ENCODE assay signal across 15 cellular contexts in genomic region chr2:130566165-130566564, GRCh38. TPM values are rescaled to one million over a fixed set of nuclear protein-coding genes. Genes with fewer than 3 reads are reported as not detected.
DNase-seq lines count a peak whose midpoint lies in the region; ATAC-seq and TF ChIP-seq lines count a peak whose summit lies in the region.
"Not testable (repeated sequence)": the region's sequence is repeated elsewhere in the genome, so short reads cannot be mapped to it uniquely, and the experiment has no call there.
"Had no signal": no experiment of that assay in that cellular context is flagged by ENCODE, and none has a peak within 500 bp of the region (broad histone marks: within the 10 kb centered on the region; RNA-seq: fewer than 3 reads in every experiment).

No MANE protein-coding gene starts in this region.

- H3K27me3 Mint-ChIP-seq in central memory CD8-positive, alpha-beta T cell; effector memory CD8-positive, alpha-beta T cell; natural killer cell (ENCODE audit: low read depth in 2 of 2); natural killer cell treated with Interleukin-12 subunit alpha and Interleukin-12 subunit beta and Interleukin-15 and Interleukin-18, amount 100 ng/mL, for 72 hours: not testable (repeated sequence)

- not testable (repeated sequence) for H3K4me1 Mint-ChIP-seq in central memory CD8-positive, alpha-beta T cell; effector memory CD8-positive, alpha-beta T cell (ENCODE audit: low read depth in 2 of 2); natural killer cell; natural killer cell treated with Interleukin-12 subunit alpha and Interleukin-12 subunit beta and Interleukin-15 and Interleukin-18, amount 100 ng/mL, for 72 hours (ENCODE audit: low read depth in 2 of 2)

- intact Hi-C loops in natural killer cell (cut with micrococcal nuclease): not testable (repeated sequence)

- not testable (repeated sequence) for H3K4me3 Mint-ChIP-seq in central memory CD8-positive, alpha-beta T cell; effector memory CD8-positive, alpha-beta T cell; natural killer cell; natural killer cell treated with Interleukin-12 subunit alpha and Interleukin-12 subunit beta and Interleukin-15 and Interleukin-18, amount 100 ng/mL, for 72 hours

- H3K9me3 Mint-ChIP-seq in central memory CD8-positive, alpha-beta T cell; effector memory CD8-positive, alpha-beta T cell; natural killer cell; natural killer cell treated with Interleukin-12 subunit alpha and Interleukin-12 subunit beta and Interleukin-15 and Interleukin-18, amount 100 ng/mL, for 72 hours: not testable (repeated sequence)

- peak; percentile 62 for ATAC-seq in central memory CD8-positive, alpha-beta T cell (replicated peaks; ENCODE audit: extremely low read depth, poor library complexity, severe bottlenecking)
- peak; percentile 67 for ATAC-seq in effector memory CD8-positive, alpha-beta T cell (replicated peaks)
- peak; percentile 41 to 79 (median 54) for ATAC-seq in natural killer cell
- ATAC-seq in natural killer cell treated with Interleukin-12 subunit alpha and Interleukin-12 subunit beta and Interleukin-15 and Interleukin-18, amount 100 ng/mL, for 72 hours: peak; percentile 51 to 68

- TF ChIP-seq CTCF in natural killer cell (IDR thresholded peaks at IDR 0.05): not testable (repeated sequence)

- H3K27ac Mint-ChIP-seq in central memory CD8-positive, alpha-beta T cell (ENCODE audit: low read depth); effector memory CD8-positive, alpha-beta T cell; natural killer cell; natural killer cell treated with Interleukin-12 subunit alpha and Interleukin-12 subunit beta and Interleukin-15 and Interleukin-18, amount 100 ng/mL, for 72 hours: not testable (repeated sequence)

- DNase-seq in central memory CD8-positive, alpha-beta T cell (ENCODE audit: low spot score in 2 of 2); effector memory CD8-positive, alpha-beta T cell; natural killer cell; natural killer cell treated with Interleukin-12 subunit alpha and Interleukin-12 subunit beta and Interleukin-15 and Interleukin-18, amount 100 ng/mL, for 72 hours (ENCODE audit: low spot score): not testable (repeated sequence)

- not testable (repeated sequence) for H3K36me3 Mint-ChIP-seq in central memory CD8-positive, alpha-beta T cell (ENCODE audit: insufficient read depth); effector memory CD8-positive, alpha-beta T cell (ENCODE audit: insufficient read depth); natural killer cell; natural killer cell treated with Interleukin-12 subunit alpha and Interleukin-12 subunit beta and Interleukin-15 and Interleukin-18, amount 100 ng/mL, for 72 hours

RNA-seq across cellular contexts. Expression of gene CFC1, which starts 33.2 kb away (rescaled TPM):
- total RNA-seq in natural killer cell: not detected
- total RNA-seq in natural killer cell treated with Interleukin-12 subunit alpha and Interleukin-12 subunit beta and Interleukin-15 and Interleukin-18, amount 100 ng/mL, for 72 hours: not detected
- total RNA-seq: A172; A673; B cell; Caco-2; Calu3; CD4-positive, alpha-beta memory T cell; CD4-positive, alpha-beta T cell; CD4-positive, CD25-positive, alpha-beta regulatory T cell; CD8-positive, alpha-beta memory T cell; CD8-positive, alpha-beta T cell; Daoy had no signal

RNA-seq across cellular contexts. Expression of gene POTEJ, which starts 45.1 kb away (rescaled TPM):
- total RNA-seq in natural killer cell: not detected
- not detected for total RNA-seq in natural killer cell treated with Interleukin-12 subunit alpha and Interleukin-12 subunit beta and Interleukin-15 and Interleukin-18, amount 100 ng/mL, for 72 hours
- total RNA-seq: A172; A673; B cell; Caco-2; Calu3; CD4-positive, alpha-beta memory T cell; CD4-positive, alpha-beta T cell; CD4-positive, CD25-positive, alpha-beta regulatory T cell; CD8-positive, alpha-beta memory T cell; CD8-positive, alpha-beta T cell had no signal

RNA-seq across cellular contexts. Expression of gene CFC1B, which starts 45.1 kb away (rescaled TPM):
- total RNA-seq in natural killer cell: not detected
- not detected for total RNA-seq in natural killer cell treated with Interleukin-12 subunit alpha and Interleukin-12 subunit beta and Interleukin-15 and Interleukin-18, amount 100 ng/mL, for 72 hours
- total RNA-seq: A172; A673; B cell; Caco-2; Calu3; CD4-positive, alpha-beta memory T cell; CD4-positive, alpha-beta T cell; CD4-positive, CD25-positive, alpha-beta regulatory T cell; CD8-positive, alpha-beta memory T cell; CD8-positive, alpha-beta T cell; Daoy had no signal

RNA-seq across cellular contexts. Expression of gene POTEI, which starts 57.0 kb away (rescaled TPM):
- not detected for total RNA-seq in natural killer cell
- not detected for total RNA-seq in natural killer cell treated with Interleukin-12 subunit alpha and Interleukin-12 subunit beta and Interleukin-15 and Interleukin-18, amount 100 ng/mL, for 72 hours
- total RNA-seq: A172; A673; B cell; Calu3; CD4-positive, alpha-beta memory T cell; CD4-positive, alpha-beta T cell; CD4-positive, CD25-positive, alpha-beta regulatory T cell; CD8-positive, alpha-beta memory T cell; CD8-positive, alpha-beta T cell had no signal
